ENCODE assay signal across 8 cellular contexts in genomic region chr20:20452254-20452676, GRCh38.
DNase-seq lines count a peak whose midpoint lies in the region; ATAC-seq and TF ChIP-seq lines count a peak whose summit lies in the region.

No MANE protein-coding gene starts in this region.

- TF ChIP-seq POLR2A in GM10847 (IDR thresholded peaks at IDR 0.05; ENCODE audit: extremely low read depth, insufficient read length): peak; percentile 19

- ATAC-seq in stimulated activated memory B cell treated with anti-CD40 and anti-IgM and Interleukin-4, amounts not matched to agents 10 μg/mL and 1 μg/mL and 100 μg/mL, for 72 hours: peak; percentile 97

- no peaks in the 10 kb centered on the region for H3K27me3 Mint-ChIP-seq in stimulated activated memory B cell treated with anti-CD40 and anti-IgM and Interleukin-4, amounts not matched to agents 10 μg/mL and 1 μg/mL and 100 μg/mL, for 72 hours

- DNase-seq in H7 (peak; percentile 66), NCI-H146 (lab: John Stamatoyannopoulos, UW) (peak; percentile 96), midbrain (lab: John Stamatoyannopoulos, UW) (peak; percentile 93), KBM-7 (no peak)
- DNase-seq in activated CD4-positive, alpha-beta T cell treated with anti-CD3 and anti-CD28 coated beads, Interleukin-2, amount 50 U/mL, for 48 hours: peak; percentile 69 to 78
- DNase-seq in effector memory CD4-positive, alpha-beta T cell: peak; percentile 22 to 32 (median 22)

- H3K4me3 Mint-ChIP-seq in stimulated activated memory B cell treated with anti-CD40 and anti-IgM and Interleukin-4, amounts not matched to agents 10 μg/mL and 1 μg/mL and 100 μg/mL, for 72 hours: peak overlapping the region; percentile 70

- H3K9me3 Mint-ChIP-seq in stimulated activated memory B cell treated with anti-CD40 and anti-IgM and Interleukin-4, amounts not matched to agents 10 μg/mL and 1 μg/mL and 100 μg/mL, for 72 hours: no peaks in the 10 kb centered on the region

- peaks cover 28% of the 10 kb centered on the region for H3K4me1 Mint-ChIP-seq in stimulated activated memory B cell treated with anti-CD40 and anti-IgM and Interleukin-4, amounts not matched to agents 10 μg/mL and 1 μg/mL and 100 μg/mL, for 72 hours

- H3K27me3 ChIP-seq in H7 (ENCODE audit: control insufficient read depth, insufficient read depth, low read length): no peaks in the 10 kb centered on the region
- H3K27me3 ChIP-seq in effector memory CD4-positive, alpha-beta T cell (replicated peaks; ENCODE audit: control insufficient read depth, insufficient read depth, low read length, poor library complexity, severe bottlenecking): no peaks in the 10 kb centered on the region

- peaks cover 15% of the 10 kb centered on the region for H3K36me3 Mint-ChIP-seq in stimulated activated memory B cell treated with anti-CD40 and anti-IgM and Interleukin-4, amounts not matched to agents 10 μg/mL and 1 μg/mL and 100 μg/mL, for 72 hours

- H3K4me3 ChIP-seq in H7 (ENCODE audit: insufficient read depth, low read depth, low read length): 0 out of 2 replicates have a peak overlapping the region, but pooled peaks have one; percentile 1
- H3K4me3 ChIP-seq in effector memory CD4-positive, alpha-beta T cell (ENCODE audit: insufficient read depth, low read depth, low read length, poor library complexity, severe bottlenecking): peak overlapping the region; percentile 13

- H3K9me3 ChIP-seq in effector memory CD4-positive, alpha-beta T cell (ENCODE audit: control insufficient read depth, low read length): no peaks in the 10 kb centered on the region

- H3K4me1 ChIP-seq in effector memory CD4-positive, alpha-beta T cell (ENCODE audit: control insufficient read depth, insufficient read depth, low read length, poor library complexity, severe bottlenecking): no peaks in the 10 kb centered on the region

- peak overlapping the region; percentile 78 for H3K27ac Mint-ChIP-seq in stimulated activated memory B cell treated with anti-CD40 and anti-IgM and Interleukin-4, amounts not matched to agents 10 μg/mL and 1 μg/mL and 100 μg/mL, for 72 hours

- no peak overlapping the region for H3K27ac ChIP-seq in effector memory CD4-positive, alpha-beta T cell (ENCODE audit: insufficient read depth, low read length, poor library complexity, severe bottlenecking)

- in situ Hi-C loops in KBM-7 (cut with MboI; ENCODE audit: low pct_unique_long_range_greater_than_20kb, low sequenced_read_pairs): no loop called here

- no peaks in the 10 kb centered on the region for H3K36me3 ChIP-seq in H7 (replicated peaks; ENCODE audit: control insufficient read depth, insufficient read depth, low read length)
- H3K36me3 ChIP-seq in effector memory CD4-positive, alpha-beta T cell (ENCODE audit: control insufficient read depth, insufficient read depth, low read length): no peaks in the 10 kb centered on the region
